In the genomic region with DNA sequence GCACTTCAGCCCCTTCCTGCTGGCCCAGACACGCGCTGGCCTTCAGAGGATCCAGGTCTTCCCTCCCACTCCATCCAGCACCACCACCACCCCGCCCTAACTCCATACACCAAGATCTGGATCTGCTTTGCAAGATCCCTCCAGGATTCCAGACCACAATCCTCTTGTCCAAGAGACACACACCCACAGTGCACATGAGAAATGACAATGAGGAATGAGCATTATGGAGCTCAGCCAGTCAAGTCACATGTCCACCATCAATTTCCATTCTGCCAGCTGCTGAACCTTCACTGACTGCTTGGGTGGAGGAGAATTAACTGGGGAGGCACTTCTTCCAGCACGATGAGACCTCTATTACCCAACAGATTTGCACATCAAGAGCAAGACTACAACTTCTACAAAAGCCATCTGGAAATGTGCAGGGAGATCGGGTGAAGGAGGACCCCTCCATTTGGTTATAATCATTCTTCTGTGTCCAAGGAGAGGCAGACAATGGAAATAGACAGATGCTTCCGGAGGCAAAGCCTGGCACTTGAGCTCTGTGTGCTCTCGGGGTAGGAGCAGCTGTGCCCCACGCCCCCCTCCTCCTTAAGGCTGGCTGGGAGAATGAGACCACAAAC, we compare ENCODE assay signal across 12 cellular contexts. TPM values are rescaled to one million over a fixed set of nuclear protein-coding genes. Genes with fewer than 3 reads are reported as not detected.
A peak's percentile ranks its signal among the peaks of the same experiment; 100 is the strongest.
DNase-seq lines count a peak whose midpoint lies in the region; ATAC-seq and TF ChIP-seq lines count a peak whose summit lies in the region.
"Had no signal": no experiment of that assay in that cellular context is flagged by ENCODE, and none has a peak within 500 bp of the region (broad histone marks: within the 10 kb centered on the region; RNA-seq: fewer than 3 reads in every experiment).

No MANE protein-coding gene starts in this region.

- TF ChIP-seq CTCF in fibroblast of pulmonary artery (IDR thresholded peaks at IDR 0.05; ENCODE audit: low read length, missing control alignments), result no peak
- TF ChIP-seq CTCF in CD4-positive, alpha-beta T cell (IDR thresholded peaks at IDR 0.05), result no peak

- no peak overlapping the region for H3K27ac Mint-ChIP-seq in CD4-positive, alpha-beta T cell
- H3K27ac Mint-ChIP-seq in activated T-cell treated with anti-CD3 and anti-CD28 coated beads, Interleukin-2, amount 50 U/mL, for 72 hours, result no peak overlapping the region
- H3K27ac Mint-ChIP-seq: immature natural killer cell had no signal

- H3K27me3 Mint-ChIP-seq in CD4-positive, alpha-beta T cell, result peaks cover 8% of the 10 kb centered on the region
- H3K27me3 Mint-ChIP-seq in activated T-cell treated with anti-CD3 and anti-CD28 coated beads, Interleukin-2, amount 50 U/mL, for 72 hours (ENCODE audit: low read depth), result peaks cover 20% of the 10 kb centered on the region

- intact Hi-C loops in CD4-positive, alpha-beta T cell (cut with DNase I, micrococcal nuclease), result no loop called here

- no peaks in the 10 kb centered on the region for H3K36me3 Mint-ChIP-seq in CD4-positive, alpha-beta T cell (ENCODE audit: low read depth)
- no peaks in the 10 kb centered on the region for H3K36me3 Mint-ChIP-seq in activated T-cell treated with anti-CD3 and anti-CD28 coated beads, Interleukin-2, amount 50 U/mL, for 72 hours (ENCODE audit: insufficient read depth in 2 of 2)
- H3K36me3 Mint-ChIP-seq: immature natural killer cell had no signal

- DNase-seq in DMS79 (lab: John Stamatoyannopoulos, UW) (peak; percentile 81), NCI-H510A (lab: John Stamatoyannopoulos, UW) (peak; percentile 20), fibroblast of pulmonary artery (ENCODE audit: low read depth) (peak; percentile 47), pons (ENCODE audit: low spot score) (peak; percentile 84)
- no peak for DNase-seq in CD4-positive, alpha-beta T cell
- DNase-seq in activated T-cell treated with anti-CD3 and anti-CD28 coated beads, Interleukin-2, amount 50 U/mL, for 72 hours, result no peak
- DNase-seq: immature natural killer cell, IMR-90, T-helper 2 cell had no signal

- H3K9me3 ChIP-seq in CD4-positive, alpha-beta T cell (ENCODE audit: control insufficient read depth, low read length), result no peaks in the 10 kb centered on the region
- H3K9me3 ChIP-seq: ascending aorta had no signal

- no peaks in the 10 kb centered on the region for H3K4me1 Mint-ChIP-seq in CD4-positive, alpha-beta T cell (ENCODE audit: low read depth)
- H3K4me1 Mint-ChIP-seq in activated T-cell treated with anti-CD3 and anti-CD28 coated beads, Interleukin-2, amount 50 U/mL, for 72 hours (ENCODE audit: low read depth), result no peaks in the 10 kb centered on the region
- H3K4me1 Mint-ChIP-seq: immature natural killer cell had no signal

- no peak for ATAC-seq in CD4-positive, alpha-beta T cell (ENCODE audit: poor library complexity)
- no peak for ATAC-seq in GM19351 (IDR thresholded peaks at IDR 0.05; ENCODE audit: unreplicated experiment)
- ATAC-seq in activated T-cell treated with anti-CD3 and anti-CD28 coated beads, Interleukin-2, amount 50 U/mL, for 72 hours (replicated peaks in 1 of 2), result no peak
- ATAC-seq in HG03354 (IDR thresholded peaks at IDR 0.05; ENCODE audit: poor library complexity, severe bottlenecking, unreplicated experiment), result no peak

- H3K4me3 ChIP-seq in fibroblast of pulmonary artery (replicated peaks; ENCODE audit: low read depth, low read length), result no peak overlapping the region
- H3K4me3 ChIP-seq: ascending aorta had no signal

- H3K27me3 ChIP-seq in CD4-positive, alpha-beta T cell (ENCODE audit: control insufficient read depth, insufficient read depth, low read length), result peaks cover 3% of the 10 kb centered on the region
- H3K27me3 ChIP-seq: ascending aorta had no signal

- H3K4me3 Mint-ChIP-seq in CD4-positive, alpha-beta T cell, result no peak overlapping the region
- no peak overlapping the region for H3K4me3 Mint-ChIP-seq in activated T-cell treated with anti-CD3 and anti-CD28 coated beads, Interleukin-2, amount 50 U/mL, for 72 hours
- H3K4me3 Mint-ChIP-seq: immature natural killer cell had no signal

- POLR2A ChIA-PET in CD4-positive, alpha-beta T cell (lab: Charles Lee), result interaction anchor here (0.7 kb wide), 1 partner anchor 1734 kb away, joined by 3 read pairs; no protein-coding TSS in a partner anchor

- H3K9me3 Mint-ChIP-seq in CD4-positive, alpha-beta T cell, result no peaks in the 10 kb centered on the region
- H3K9me3 Mint-ChIP-seq in activated T-cell treated with anti-CD3 and anti-CD28 coated beads, Interleukin-2, amount 50 U/mL, for 72 hours, result no peaks in the 10 kb centered on the region
- H3K9me3 Mint-ChIP-seq: immature natural killer cell had no signal

- CTCF ChIA-PET in CD4-positive, alpha-beta T cell (lab: Charles Lee), result no interaction called here

- no peak overlapping the region for H3K27ac ChIP-seq in CD4-positive, alpha-beta T cell (ENCODE audit: low read depth, low read length)
- H3K27ac ChIP-seq: ascending aorta had no signal

RNA-seq across cellular contexts. Expression of a gene that starts 12.3 kb away (rescaled TPM):
- total RNA-seq in CD4-positive, alpha-beta T cell, result not detected
- not detected for total RNA-seq in activated T-cell treated with anti-CD3 and anti-CD28 coated beads, Interleukin-2, amount 50 U/mL, for 72 hours
- total RNA-seq: ascending aorta had no signal

Comparison
In these comparisons a context has a peak if more than half of its experiments do, and no peak if none do; other contexts are left out.
1. DNase-seq: peak in DMS79 (single experiment), NCI-H510A (single experiment), fibroblast of pulmonary artery (single experiment) and pons (single experiment); none in CD4-positive, alpha-beta T cell (0 of 10) and activated T-cell treated with anti-CD3 and anti-CD28 coated beads, Interleukin-2, amount 50 U/mL, for 72 hours (0 of 2).